Comparison of ENCODE assay signal across 1 cellular context in the genomic region with DNA sequence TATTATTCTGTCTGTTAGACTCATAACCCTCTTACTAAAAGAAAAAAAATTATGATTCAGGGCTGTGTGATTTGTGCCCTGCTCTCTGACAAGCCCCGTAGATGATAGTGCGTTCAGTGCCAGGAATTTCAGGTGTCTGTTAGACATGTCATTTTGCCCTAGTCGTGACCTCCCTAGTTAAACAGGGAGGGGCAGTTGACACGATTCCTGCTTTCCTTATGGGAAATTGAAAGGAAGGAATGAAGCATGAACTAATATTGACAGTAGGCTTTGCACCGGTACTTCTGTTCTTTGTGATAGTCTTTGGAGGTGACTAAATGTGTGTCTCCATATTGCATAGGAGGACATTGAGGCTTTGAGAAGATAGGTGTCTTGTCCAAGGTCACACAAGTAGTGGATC.
TF ChIP-seq lines count a peak whose summit lies in the region.

No MANE protein-coding gene starts in this region.

TF ChIP-seq in HepG2, 621 proteins besides CTCF, POLR2A, EP300 and RAD21 (continued from another document and continues in another):
- TF ChIP-seq, protein P1, sequence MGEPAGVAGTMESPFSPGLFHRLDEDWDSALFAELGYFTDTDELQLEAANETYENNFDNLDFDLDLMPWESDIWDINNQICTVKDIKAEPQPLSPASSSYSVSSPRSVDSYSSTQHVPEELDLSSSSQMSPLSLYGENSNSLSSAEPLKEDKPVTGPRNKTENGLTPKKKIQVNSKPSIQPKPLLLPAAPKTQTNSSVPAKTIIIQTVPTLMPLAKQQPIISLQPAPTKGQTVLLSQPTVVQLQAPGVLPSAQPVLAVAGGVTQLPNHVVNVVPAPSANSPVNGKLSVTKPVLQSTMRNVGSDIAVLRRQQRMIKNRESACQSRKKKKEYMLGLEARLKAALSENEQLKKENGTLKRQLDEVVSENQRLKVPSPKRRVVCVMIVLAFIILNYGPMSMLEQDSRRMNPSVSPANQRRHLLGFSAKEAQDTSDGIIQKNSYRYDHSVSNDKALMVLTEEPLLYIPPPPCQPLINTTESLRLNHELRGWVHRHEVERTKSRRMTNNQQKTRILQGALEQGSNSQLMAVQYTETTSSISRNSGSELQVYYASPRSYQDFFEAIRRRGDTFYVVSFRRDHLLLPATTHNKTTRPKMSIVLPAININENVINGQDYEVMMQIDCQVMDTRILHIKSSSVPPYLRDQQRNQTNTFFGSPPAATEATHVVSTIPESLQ (CRISPR knock-in tag; conservative IDR thresholded peaks at IDR 0.05) = no peak
- TF ChIP-seq GLI4 (CRISPR knock-in tag; IDR thresholded peaks at IDR 0.05; ENCODE audit: borderline replicate concordance) (no peak), CENPT (CRISPR knock-in tag; IDR thresholded peaks at IDR 0.05; ENCODE audit: low read depth) (no peak), ZNF841 (CRISPR knock-in tag; IDR thresholded peaks at IDR 0.05; ENCODE audit: borderline replicate concordance) (no peak), ZNF878 (CRISPR knock-in tag; IDR thresholded peaks at IDR 0.05) (no peak), IKZF1 (IDR thresholded peaks at IDR 0.05) (no peak), FOXK1 (CRISPR knock-in tag; IDR thresholded peaks at IDR 0.05; ENCODE audit: borderline replicate concordance, low read depth) (no peak), ZNF20 (CRISPR knock-in tag; IDR thresholded peaks at IDR 0.05) (no peak), ATF1 (CRISPR knock-in tag; IDR thresholded peaks at IDR 0.05) (0 out of 2 replicates have a peak, but pooled peaks have one; percentile 21), ZBTB42 (CRISPR knock-in tag; IDR thresholded peaks at IDR 0.05) (no peak), PHF5A (CRISPR knock-in tag; IDR thresholded peaks at IDR 0.05; ENCODE audit: low read depth, unreplicated experiment) (no peak), ZNF333 (CRISPR knock-in tag; IDR thresholded peaks at IDR 0.05; ENCODE audit: borderline replicate concordance) (no peak), ZFP82 (CRISPR knock-in tag; IDR thresholded peaks at IDR 0.05; ENCODE audit: borderline replicate concordance) (no peak), KAT2B (IDR thresholded peaks at IDR 0.05; ENCODE audit: borderline replicate concordance, low read depth, low read length) (no peak), ARNT (IDR thresholded peaks at IDR 0.05) (no peak), ZNF121 (CRISPR knock-in tag; IDR thresholded peaks at IDR 0.05) (no peak), HNRNPH1 (optimal IDR thresholded peaks at IDR 0.05; ENCODE audit: low read depth, low read length) (no peak), ZNF749 (CRISPR knock-in tag; IDR thresholded peaks at IDR 0.05; ENCODE audit: borderline replicate concordance) (no peak), ZNF382 (CRISPR knock-in tag; IDR thresholded peaks at IDR 0.05; ENCODE audit: borderline replicate concordance) (no peak), ZNF224 (CRISPR knock-in tag; IDR thresholded peaks at IDR 0.05) (no peak), ZNF10 (CRISPR knock-in tag; IDR thresholded peaks at IDR 0.05; ENCODE audit: borderline replicate concordance, low read depth) (no peak), FOXC1 (CRISPR knock-in tag; IDR thresholded peaks at IDR 0.05; ENCODE audit: borderline replicate concordance) (no peak), DNMT1 (CRISPR knock-in tag; IDR thresholded peaks at IDR 0.05) (no peak), ZNF567 (CRISPR knock-in tag; IDR thresholded peaks at IDR 0.05; ENCODE audit: borderline replicate concordance) (no peak), HMG20A (CRISPR knock-in tag; IDR thresholded peaks at IDR 0.05; ENCODE audit: borderline replicate concordance) (peak; percentile 74; the same call in 1 of the 2 replicates), MED8 (CRISPR knock-in tag; IDR thresholded peaks at IDR 0.05; ENCODE audit: insufficient replicate concordance) (no peak), CREB1 (IDR thresholded peaks at IDR 0.05) (no peak), CREB1 (CRISPR knock-in tag; IDR thresholded peaks at IDR 0.05) (peak; percentile 58; the same call in 1 of the 2 replicates), RFX5 (IDR thresholded peaks at IDR 0.05; ENCODE audit: low read depth, low read length) (no peak), ZNF788 (CRISPR knock-in tag; IDR thresholded peaks at IDR 0.05; ENCODE audit: borderline replicate concordance) (no peak)
- TF ChIP-seq, protein P2, sequence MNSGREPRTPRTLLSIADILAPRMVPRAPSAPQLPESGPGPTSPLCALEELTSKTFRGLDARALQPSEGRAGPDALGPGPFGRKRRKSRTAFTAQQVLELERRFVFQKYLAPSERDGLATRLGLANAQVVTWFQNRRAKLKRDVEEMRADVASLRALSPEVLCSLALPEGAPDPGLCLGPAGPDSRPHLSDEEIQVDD (CRISPR knock-in tag; IDR thresholded peaks at IDR 0.05; ENCODE audit: borderline replicate concordance) = no peak
- TF ChIP-seq, protein P3, sequence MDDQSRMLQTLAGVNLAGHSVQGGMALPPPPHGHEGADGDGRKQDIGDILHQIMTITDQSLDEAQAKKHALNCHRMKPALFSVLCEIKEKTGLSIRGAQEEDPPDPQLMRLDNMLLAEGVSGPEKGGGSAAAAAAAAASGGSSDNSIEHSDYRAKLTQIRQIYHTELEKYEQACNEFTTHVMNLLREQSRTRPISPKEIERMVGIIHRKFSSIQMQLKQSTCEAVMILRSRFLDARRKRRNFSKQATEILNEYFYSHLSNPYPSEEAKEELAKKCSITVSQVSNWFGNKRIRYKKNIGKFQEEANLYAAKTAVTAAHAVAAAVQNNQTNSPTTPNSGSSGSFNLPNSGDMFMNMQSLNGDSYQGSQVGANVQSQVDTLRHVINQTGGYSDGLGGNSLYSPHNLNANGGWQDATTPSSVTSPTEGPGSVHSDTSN (CRISPR knock-in tag; IDR thresholded peaks at IDR 0.05; ENCODE audit: borderline replicate concordance) = no peak
- TF ChIP-seq, protein P4, sequence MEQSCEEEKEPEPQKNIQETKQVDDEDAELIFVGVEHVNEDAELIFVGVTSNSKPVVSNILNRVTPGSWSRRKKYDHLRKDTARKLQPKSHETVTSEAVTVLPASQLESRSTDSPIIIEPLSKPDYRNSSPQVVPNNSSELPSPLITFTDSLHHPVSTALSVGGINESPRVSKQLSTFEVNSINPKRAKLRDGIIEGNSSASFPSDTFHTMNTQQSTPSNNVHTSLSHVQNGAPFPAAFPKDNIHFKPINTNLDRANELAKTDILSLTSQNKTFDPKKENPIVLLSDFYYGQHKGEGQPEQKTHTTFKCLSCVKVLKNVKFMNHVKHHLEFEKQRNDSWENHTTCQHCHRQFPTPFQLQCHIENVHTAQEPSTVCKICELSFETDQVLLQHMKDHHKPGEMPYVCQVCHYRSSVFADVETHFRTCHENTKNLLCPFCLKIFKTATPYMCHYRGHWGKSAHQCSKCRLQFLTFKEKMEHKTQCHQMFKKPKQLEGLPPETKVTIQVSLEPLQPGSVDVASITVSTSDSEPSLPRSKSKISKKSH (CRISPR knock-in tag; IDR thresholded peaks at IDR 0.05; ENCODE audit: borderline replicate concordance) = no peak
- TF ChIP-seq, protein P5, sequence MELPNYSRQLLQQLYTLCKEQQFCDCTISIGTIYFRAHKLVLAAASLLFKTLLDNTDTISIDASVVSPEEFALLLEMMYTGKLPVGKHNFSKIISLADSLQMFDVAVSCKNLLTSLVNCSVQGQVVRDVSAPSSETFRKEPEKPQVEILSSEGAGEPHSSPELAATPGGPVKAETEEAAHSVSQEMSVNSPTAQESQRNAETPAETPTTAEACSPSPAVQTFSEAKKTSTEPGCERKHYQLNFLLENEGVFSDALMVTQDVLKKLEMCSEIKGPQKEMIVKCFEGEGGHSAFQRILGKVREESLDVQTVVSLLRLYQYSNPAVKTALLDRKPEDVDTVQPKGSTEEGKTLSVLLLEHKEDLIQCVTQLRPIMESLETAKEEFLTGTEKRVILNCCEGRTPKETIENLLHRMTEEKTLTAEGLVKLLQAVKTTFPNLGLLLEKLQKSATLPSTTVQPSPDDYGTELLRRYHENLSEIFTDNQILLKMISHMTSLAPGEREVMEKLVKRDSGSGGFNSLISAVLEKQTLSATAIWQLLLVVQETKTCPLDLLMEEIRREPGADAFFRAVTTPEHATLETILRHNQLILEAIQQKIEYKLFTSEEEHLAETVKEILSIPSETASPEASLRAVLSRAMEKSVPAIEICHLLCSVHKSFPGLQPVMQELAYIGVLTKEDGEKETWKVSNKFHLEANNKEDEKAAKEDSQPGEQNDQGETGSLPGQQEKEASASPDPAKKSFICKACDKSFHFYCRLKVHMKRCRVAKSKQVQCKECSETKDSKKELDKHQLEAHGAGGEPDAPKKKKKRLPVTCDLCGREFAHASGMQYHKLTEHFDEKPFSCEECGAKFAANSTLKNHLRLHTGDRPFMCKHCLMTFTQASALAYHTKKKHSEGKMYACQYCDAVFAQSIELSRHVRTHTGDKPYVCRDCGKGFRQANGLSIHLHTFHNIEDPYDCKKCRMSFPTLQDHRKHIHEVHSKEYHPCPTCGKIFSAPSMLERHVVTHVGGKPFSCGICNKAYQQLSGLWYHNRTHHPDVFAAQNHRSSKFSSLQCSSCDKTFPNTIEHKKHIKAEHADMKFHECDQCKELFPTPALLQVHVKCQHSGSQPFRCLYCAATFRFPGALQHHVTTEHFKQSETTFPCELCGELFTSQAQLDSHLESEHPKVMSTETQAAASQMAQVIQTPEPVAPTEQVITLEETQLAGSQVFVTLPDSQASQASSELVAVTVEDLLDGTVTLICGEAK (IDR thresholded peaks at IDR 0.05) = no peak
- TF ChIP-seq, protein P5 (CRISPR knock-in tag; IDR thresholded peaks at IDR 0.05) = no peak
- TF ChIP-seq, protein P6, sequence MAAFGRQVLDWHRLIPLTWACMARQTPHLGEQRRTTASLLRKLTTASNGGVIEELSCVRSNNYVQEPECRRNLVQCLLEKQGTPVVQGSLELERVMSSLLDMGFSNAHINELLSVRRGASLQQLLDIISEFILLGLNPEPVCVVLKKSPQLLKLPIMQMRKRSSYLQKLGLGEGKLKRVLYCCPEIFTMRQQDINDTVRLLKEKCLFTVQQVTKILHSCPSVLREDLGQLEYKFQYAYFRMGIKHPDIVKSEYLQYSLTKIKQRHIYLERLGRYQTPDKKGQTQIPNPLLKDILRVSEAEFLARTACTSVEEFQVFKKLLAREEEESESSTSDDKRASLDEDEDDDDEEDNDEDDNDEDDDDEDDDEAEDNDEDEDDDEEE (CRISPR knock-in tag; IDR thresholded peaks at IDR 0.05) = no peak
- TF ChIP-seq, protein P7, sequence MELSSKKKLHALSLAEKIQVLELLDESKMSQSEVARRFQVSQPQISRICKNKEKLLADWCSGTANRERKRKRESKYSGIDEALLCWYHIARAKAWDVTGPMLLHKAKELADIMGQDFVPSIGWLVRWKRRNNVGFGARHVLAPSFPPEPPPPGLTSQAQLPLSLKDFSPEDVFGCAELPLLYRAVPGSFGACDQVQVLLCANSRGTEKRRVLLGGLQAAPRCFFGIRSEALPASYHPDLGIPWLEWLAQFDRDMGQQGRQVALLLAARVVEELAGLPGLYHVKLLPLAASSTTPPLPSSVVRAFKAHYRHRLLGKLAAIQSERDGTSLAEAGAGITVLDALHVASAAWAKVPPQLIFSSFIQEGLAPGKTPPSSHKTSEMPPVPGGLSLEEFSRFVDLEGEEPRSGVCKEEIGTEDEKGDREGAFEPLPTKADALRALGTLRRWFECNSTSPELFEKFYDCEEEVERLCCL (CRISPR knock-in tag; IDR thresholded peaks at IDR 0.05; ENCODE audit: borderline replicate concordance) = no peak
- TF ChIP-seq, protein P8, sequence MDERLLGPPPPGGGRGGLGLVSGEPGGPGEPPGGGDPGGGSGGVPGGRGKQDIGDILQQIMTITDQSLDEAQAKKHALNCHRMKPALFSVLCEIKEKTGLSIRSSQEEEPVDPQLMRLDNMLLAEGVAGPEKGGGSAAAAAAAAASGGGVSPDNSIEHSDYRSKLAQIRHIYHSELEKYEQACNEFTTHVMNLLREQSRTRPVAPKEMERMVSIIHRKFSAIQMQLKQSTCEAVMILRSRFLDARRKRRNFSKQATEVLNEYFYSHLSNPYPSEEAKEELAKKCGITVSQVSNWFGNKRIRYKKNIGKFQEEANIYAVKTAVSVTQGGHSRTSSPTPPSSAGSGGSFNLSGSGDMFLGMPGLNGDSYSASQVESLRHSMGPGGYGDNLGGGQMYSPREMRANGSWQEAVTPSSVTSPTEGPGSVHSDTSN (CRISPR knock-in tag; IDR thresholded peaks at IDR 0.05) = no peak
- TF ChIP-seq, protein P9, sequence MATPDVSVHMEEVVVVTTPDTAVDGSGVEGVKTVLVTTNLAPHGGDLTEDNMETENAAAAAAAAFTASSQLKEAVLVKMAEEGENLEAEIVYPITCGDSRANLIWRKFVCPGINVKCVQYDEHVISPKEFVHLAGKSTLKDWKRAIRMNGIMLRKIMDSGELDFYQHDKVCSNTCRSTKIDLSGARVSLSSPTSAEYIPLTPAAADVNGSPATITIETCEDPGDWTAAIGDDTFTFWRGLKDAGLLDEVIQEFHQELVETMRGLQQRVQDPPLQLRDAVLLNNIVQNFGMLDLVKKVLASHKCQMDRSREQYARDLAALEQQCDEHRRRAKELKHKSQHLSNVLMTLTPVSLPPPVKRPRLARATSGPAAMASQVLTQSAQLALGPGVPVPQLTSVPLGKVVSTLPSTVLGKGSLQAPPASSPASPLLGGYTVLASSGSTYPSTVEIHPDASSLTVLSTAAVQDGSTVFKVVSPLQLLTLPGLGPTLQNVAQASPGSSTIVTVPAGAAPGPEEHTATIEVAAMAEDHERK (CRISPR knock-in tag; IDR thresholded peaks at IDR 0.05; ENCODE audit: low read depth) = no peak
